In genomic region chr4:85543832-85544231, GRCh38 we compare ENCODE assay signal across 1 cellular context.
TF ChIP-seq lines count a peak whose summit lies in the region.

No MANE protein-coding gene starts in this region.

TF ChIP-seq in HEK293, 187 proteins besides CTCF, POLR2A, EP300 and RAD21 (continued from another document):
- TF ChIP-seq ZNF76 (tag by site-specific recombination; IDR thresholded peaks at IDR 0.05; ENCODE audit: borderline replicate concordance, low read depth) (no peak), ZNF544 (tag by site-specific recombination; IDR thresholded peaks at IDR 0.05) (no peak), SP7 (tag by site-specific recombination; IDR thresholded peaks at IDR 0.05) (no peak), ATF2 (tag by site-specific recombination; IDR thresholded peaks at IDR 0.05; ENCODE audit: low read depth) (peak; percentile 86), ZNF670 (tag by site-specific recombination; IDR thresholded peaks at IDR 0.05; ENCODE audit: low read depth) (no peak), ZNF335 (tag by site-specific recombination; conservative IDR thresholded peaks at IDR 0.05) (no peak), EGR2 (tag by site-specific recombination; IDR thresholded peaks at IDR 0.05; ENCODE audit: low read depth) (peak; percentile 28; the same call in 1 of the 2 replicates)
